Comparison of ENCODE assay signal across 2 cellular contexts in the genomic region with DNA sequence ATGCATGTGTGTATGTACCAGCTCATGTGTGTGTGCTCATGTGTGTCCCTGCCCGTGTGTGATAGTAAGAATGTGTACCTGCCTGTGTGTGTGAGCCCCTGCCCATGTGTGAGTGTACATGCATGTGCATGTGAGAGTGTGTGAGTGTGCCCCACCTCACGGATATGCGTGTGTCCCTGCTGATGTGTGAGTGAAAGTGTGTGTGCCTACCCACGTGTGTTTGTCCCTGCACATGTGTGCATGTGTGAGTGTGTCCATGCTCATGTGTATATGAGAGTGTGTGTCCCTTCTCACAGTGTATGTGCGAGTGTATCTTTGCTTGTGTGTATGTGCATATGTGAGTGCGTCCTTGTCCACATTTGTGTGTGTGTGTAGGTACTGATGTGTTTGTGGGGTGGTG.
TF ChIP-seq lines count a peak whose summit lies in the region.

No MANE protein-coding gene starts in this region.

TF ChIP-seq in HepG2, 621 proteins besides CTCF, POLR2A, EP300 and RAD21:
- no peak for TF ChIP-seq SNAPC2 (CRISPR knock-in tag; IDR thresholded peaks at IDR 0.05)
- TF ChIP-seq, protein P1, sequence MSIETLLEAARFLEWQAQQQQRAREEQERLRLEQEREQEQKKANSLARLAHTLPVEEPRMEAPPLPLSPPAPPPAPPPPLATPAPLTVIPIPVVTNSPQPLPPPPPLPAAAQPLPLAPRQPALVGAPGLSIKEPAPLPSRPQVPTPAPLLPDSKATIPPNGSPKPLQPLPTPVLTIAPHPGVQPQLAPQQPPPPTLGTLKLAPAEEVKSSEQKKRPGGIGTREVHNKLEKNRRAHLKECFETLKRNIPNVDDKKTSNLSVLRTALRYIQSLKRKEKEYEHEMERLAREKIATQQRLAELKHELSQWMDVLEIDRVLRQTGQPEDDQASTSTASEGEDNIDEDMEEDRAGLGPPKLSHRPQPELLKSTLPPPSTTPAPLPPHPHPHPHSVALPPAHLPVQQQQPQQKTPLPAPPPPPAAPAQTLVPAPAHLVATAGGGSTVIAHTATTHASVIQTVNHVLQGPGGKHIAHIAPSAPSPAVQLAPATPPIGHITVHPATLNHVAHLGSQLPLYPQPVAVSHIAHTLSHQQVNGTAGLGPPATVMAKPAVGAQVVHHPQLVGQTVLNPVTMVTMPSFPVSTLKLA (IDR thresholded peaks at IDR 0.05) = peak; percentile 98

TF ChIP-seq in H1, 55 proteins besides CTCF, POLR2A, EP300 and RAD21:
- no peak for TF ChIP-seq SP2 (IDR thresholded peaks at IDR 0.05; ENCODE audit: low read length)
- no peak for TF ChIP-seq JUND (IDR thresholded peaks at IDR 0.05; ENCODE audit: low read length)
- no peak for TF ChIP-seq CREB1 (IDR thresholded peaks at IDR 0.05)
- no peak for TF ChIP-seq RNF2 (IDR thresholded peaks at IDR 0.05; ENCODE audit: borderline replicate concordance, low read depth, low read length, missing control alignments, poor library complexity, severe bottlenecking)
- no peak for TF ChIP-seq RXRA (IDR thresholded peaks at IDR 0.05; ENCODE audit: insufficient read depth, low read depth, low read length)
- no peak for TF ChIP-seq NRF1 (IDR thresholded peaks at IDR 0.05; ENCODE audit: low read depth, low read length)
TF ChIP-seq in H1: peak in this region for 0.
